In the genomic region with DNA sequence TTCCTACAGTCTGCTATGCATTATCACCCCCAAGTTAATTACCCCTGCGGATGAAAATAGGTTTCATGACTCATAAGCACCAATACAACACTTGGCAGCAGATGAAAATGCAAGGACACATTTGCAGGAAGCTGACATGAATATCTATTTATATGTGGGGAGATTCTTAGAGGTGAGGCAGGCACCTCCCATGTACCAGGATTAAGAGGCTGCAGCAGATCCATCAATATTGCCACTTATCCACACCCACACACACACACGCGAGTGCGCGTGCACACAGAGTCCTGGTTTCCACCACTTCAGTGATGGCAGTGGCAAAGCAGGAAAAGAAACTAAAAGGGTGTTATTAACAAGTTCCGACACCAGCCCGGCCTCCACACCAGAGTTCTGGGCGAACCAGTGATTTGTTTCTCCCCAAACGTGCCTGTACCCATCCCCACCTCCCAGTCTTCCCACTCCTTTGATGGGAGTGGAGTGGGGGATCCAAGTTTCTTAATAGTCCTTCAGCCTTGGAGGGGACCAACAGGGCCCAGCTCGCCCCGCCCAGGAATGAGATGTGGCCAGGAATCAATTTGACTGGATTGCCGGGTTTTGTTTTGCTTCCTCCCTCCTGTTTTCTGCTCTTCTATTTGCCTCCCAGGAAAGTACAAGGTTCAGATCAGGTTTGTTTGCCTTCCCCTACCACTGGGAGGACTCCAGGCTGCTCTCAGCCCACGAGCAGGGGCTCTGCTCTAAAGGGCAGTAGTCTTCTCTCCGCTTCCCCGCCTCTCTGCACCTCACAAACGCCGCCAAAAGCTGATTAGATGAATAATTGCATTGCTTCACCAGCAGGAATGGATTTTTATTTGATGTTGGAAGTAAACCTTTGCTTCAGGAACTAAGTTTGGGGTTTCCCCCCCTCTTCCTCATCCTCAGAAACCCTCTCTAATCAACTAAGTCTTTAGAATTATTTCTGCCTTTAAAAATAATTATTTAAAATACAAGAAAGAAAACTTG, we compare ENCODE assay signal across 1 cellular context.
A peak's percentile ranks its signal among the peaks of the same experiment; 100 is the strongest.
TF ChIP-seq lines count a peak whose summit lies in the region.

No MANE protein-coding gene starts in this region.

TF ChIP-seq in HepG2, 621 proteins besides CTCF, POLR2A, EP300 and RAD21 (continued from another document and continues in another):
- TF ChIP-seq, protein P1, sequence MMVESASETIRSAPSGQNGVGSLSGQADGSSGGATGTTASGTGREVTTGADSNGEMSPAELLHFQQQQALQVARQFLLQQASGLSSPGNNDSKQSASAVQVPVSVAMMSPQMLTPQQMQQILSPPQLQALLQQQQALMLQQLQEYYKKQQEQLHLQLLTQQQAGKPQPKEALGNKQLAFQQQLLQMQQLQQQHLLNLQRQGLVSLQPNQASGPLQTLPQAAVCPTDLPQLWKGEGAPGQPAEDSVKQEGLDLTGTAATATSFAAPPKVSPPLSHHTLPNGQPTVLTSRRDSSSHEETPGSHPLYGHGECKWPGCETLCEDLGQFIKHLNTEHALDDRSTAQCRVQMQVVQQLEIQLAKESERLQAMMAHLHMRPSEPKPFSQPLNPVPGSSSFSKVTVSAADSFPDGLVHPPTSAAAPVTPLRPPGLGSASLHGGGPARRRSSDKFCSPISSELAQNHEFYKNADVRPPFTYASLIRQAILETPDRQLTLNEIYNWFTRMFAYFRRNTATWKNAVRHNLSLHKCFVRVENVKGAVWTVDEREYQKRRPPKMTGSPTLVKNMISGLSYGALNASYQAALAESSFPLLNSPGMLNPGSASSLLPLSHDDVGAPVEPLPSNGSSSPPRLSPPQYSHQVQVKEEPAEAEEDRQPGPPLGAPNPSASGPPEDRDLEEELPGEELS (CRISPR knock-in tag; IDR thresholded peaks at IDR 0.05): peak; percentile 88
- TF ChIP-seq BHLHE40 (IDR thresholded peaks at IDR 0.05; ENCODE audit: low read length): no peak
- no peak for TF ChIP-seq ZNF547 (CRISPR knock-in tag; IDR thresholded peaks at IDR 0.05)
- no peak for TF ChIP-seq RFX3 (CRISPR knock-in tag; IDR thresholded peaks at IDR 0.05)
- TF ChIP-seq, protein P2, sequence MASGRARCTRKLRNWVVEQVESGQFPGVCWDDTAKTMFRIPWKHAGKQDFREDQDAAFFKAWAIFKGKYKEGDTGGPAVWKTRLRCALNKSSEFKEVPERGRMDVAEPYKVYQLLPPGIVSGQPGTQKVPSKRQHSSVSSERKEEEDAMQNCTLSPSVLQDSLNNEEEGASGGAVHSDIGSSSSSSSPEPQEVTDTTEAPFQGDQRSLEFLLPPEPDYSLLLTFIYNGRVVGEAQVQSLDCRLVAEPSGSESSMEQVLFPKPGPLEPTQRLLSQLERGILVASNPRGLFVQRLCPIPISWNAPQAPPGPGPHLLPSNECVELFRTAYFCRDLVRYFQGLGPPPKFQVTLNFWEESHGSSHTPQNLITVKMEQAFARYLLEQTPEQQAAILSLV (CRISPR knock-in tag; IDR thresholded peaks at IDR 0.05; ENCODE audit: borderline replicate concordance): no peak
- TF ChIP-seq ZNF432 (CRISPR knock-in tag; IDR thresholded peaks at IDR 0.05; ENCODE audit: borderline replicate concordance): no peak
- TF ChIP-seq ZNF101 (CRISPR knock-in tag; IDR thresholded peaks at IDR 0.05; ENCODE audit: borderline replicate concordance, low read depth): no peak
- TF ChIP-seq ARID2 (CRISPR knock-in tag; IDR thresholded peaks at IDR 0.05; ENCODE audit: borderline replicate concordance): no peak
- no peak for TF ChIP-seq PCBP1 (IDR thresholded peaks at IDR 0.05; ENCODE audit: borderline replicate concordance, low read depth, low read length)
- TF ChIP-seq, protein P3, sequence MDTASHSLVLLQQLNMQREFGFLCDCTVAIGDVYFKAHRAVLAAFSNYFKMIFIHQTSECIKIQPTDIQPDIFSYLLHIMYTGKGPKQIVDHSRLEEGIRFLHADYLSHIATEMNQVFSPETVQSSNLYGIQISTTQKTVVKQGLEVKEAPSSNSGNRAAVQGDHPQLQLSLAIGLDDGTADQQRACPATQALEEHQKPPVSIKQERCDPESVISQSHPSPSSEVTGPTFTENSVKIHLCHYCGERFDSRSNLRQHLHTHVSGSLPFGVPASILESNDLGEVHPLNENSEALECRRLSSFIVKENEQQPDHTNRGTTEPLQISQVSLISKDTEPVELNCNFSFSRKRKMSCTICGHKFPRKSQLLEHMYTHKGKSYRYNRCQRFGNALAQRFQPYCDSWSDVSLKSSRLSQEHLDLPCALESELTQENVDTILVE (CRISPR knock-in tag; IDR thresholded peaks at IDR 0.05): peak; percentile 58; the same call in 1 of the 2 replicates
- TF ChIP-seq MEF2D (CRISPR knock-in tag; IDR thresholded peaks at IDR 0.05): 0 out of 2 replicates have a peak, but pooled peaks have one; percentile 23
- peak; percentile 55; the same call in 1 of the 2 replicates for TF ChIP-seq ZNF205 (CRISPR knock-in tag; IDR thresholded peaks at IDR 0.05)
- TF ChIP-seq TMF1 (CRISPR knock-in tag; IDR thresholded peaks at IDR 0.05; ENCODE audit: low read depth): no peak
- TF ChIP-seq, protein P4, sequence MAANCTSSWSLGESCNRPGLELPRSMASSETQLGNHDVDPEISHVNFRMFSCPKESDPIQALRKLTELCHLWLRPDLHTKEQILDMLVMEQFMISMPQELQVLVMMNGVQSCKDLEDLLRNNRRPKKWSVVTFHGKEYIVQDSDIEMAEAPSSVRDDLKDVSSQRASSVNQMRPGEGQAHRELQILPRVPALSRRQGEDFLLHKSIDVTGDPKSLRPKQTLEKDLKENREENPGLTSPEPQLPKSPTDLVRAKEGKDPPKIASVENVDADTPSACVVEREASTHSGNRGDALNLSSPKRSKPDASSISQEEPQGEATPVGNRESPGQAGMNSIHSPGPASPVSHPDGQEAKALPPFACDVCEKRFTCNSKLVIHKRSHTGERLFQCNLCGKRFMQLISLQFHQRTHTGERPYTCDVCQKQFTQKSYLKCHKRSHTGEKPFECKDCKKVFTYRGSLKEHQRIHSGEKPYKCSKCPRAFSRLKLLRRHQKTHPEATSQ (CRISPR knock-in tag; IDR thresholded peaks at IDR 0.05; ENCODE audit: borderline replicate concordance): no peak
- no peak for TF ChIP-seq ZNF230 (CRISPR knock-in tag; IDR thresholded peaks at IDR 0.05)
- TF ChIP-seq ZNF282 (IDR thresholded peaks at IDR 0.05; ENCODE audit: partially characterized antibody): no peak
- TF ChIP-seq, protein P5, sequence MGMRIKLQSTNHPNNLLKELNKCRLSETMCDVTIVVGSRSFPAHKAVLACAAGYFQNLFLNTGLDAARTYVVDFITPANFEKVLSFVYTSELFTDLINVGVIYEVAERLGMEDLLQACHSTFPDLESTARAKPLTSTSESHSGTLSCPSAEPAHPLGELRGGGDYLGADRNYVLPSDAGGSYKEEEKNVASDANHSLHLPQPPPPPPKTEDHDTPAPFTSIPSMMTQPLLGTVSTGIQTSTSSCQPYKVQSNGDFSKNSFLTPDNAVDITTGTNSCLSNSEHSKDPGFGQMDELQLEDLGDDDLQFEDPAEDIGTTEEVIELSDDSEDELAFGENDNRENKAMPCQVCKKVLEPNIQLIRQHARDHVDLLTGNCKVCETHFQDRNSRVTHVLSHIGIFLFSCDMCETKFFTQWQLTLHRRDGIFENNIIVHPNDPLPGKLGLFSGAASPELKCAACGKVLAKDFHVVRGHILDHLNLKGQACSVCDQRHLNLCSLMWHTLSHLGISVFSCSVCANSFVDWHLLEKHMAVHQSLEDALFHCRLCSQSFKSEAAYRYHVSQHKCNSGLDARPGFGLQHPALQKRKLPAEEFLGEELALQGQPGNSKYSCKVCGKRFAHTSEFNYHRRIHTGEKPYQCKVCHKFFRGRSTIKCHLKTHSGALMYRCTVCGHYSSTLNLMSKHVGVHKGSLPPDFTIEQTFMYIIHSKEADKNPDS (CRISPR knock-in tag; IDR thresholded peaks at IDR 0.05): no peak
- peak; percentile 79; the same call in 1 of the 2 replicates for TF ChIP-seq ZNF788 (CRISPR knock-in tag; IDR thresholded peaks at IDR 0.05; ENCODE audit: borderline replicate concordance)
- TF ChIP-seq GABPB1 (CRISPR knock-in tag; IDR thresholded peaks at IDR 0.05): peak; percentile 31
- TF ChIP-seq, protein P6, sequence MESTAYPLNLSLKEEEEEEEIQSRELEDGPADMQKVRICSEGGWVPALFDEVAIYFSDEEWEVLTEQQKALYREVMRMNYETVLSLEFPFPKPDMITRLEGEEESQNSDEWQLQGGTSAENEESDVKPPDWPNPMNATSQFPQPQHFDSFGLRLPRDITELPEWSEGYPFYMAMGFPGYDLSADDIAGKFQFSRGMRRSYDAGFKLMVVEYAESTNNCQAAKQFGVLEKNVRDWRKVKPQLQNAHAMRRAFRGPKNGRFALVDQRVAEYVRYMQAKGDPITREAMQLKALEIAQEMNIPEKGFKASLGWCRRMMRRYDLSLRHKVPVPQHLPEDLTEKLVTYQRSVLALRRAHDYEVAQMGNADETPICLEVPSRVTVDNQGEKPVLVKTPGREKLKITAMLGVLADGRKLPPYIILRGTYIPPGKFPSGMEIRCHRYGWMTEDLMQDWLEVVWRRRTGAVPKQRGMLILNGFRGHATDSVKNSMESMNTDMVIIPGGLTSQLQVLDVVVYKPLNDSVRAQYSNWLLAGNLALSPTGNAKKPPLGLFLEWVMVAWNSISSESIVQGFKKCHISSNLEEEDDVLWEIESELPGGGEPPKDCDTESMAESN (CRISPR knock-in tag; conservative IDR thresholded peaks at IDR 0.05): no peak; the same call in 1 of the 2 replicates
- peak; percentile 68 for TF ChIP-seq POLR2G (IDR thresholded peaks at IDR 0.05; ENCODE audit: low read depth, low read length)
- TF ChIP-seq, protein P7, sequence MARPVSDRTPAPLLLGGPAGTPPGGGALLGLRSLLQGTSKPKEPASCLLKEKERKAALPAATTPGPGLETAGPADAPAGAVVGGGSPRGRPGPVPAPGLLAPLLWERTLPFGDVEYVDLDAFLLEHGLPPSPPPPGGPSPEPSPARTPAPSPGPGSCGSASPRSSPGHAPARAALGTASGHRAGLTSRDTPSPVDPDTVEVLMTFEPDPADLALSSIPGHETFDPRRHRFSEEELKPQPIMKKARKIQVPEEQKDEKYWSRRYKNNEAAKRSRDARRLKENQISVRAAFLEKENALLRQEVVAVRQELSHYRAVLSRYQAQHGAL (CRISPR knock-in tag; IDR thresholded peaks at IDR 0.05; ENCODE audit: not compliant biosample characterization): no peak
- TF ChIP-seq, protein P8, sequence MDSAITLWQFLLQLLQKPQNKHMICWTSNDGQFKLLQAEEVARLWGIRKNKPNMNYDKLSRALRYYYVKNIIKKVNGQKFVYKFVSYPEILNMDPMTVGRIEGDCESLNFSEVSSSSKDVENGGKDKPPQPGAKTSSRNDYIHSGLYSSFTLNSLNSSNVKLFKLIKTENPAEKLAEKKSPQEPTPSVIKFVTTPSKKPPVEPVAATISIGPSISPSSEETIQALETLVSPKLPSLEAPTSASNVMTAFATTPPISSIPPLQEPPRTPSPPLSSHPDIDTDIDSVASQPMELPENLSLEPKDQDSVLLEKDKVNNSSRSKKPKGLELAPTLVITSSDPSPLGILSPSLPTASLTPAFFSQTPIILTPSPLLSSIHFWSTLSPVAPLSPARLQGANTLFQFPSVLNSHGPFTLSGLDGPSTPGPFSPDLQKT (CRISPR knock-in tag; IDR thresholded peaks at IDR 0.05; ENCODE audit: borderline replicate concordance): no peak
- TF ChIP-seq, protein P9, sequence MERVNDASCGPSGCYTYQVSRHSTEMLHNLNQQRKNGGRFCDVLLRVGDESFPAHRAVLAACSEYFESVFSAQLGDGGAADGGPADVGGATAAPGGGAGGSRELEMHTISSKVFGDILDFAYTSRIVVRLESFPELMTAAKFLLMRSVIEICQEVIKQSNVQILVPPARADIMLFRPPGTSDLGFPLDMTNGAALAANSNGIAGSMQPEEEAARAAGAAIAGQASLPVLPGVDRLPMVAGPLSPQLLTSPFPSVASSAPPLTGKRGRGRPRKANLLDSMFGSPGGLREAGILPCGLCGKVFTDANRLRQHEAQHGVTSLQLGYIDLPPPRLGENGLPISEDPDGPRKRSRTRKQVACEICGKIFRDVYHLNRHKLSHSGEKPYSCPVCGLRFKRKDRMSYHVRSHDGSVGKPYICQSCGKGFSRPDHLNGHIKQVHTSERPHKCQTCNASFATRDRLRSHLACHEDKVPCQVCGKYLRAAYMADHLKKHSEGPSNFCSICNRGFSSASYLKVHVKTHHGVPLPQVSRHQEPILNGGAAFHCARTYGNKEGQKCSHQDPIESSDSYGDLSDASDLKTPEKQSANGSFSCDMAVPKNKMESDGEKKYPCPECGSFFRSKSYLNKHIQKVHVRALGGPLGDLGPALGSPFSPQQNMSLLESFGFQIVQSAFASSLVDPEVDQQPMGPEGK (CRISPR knock-in tag; IDR thresholded peaks at IDR 0.05): peak; percentile 79
- TF ChIP-seq, protein P10, sequence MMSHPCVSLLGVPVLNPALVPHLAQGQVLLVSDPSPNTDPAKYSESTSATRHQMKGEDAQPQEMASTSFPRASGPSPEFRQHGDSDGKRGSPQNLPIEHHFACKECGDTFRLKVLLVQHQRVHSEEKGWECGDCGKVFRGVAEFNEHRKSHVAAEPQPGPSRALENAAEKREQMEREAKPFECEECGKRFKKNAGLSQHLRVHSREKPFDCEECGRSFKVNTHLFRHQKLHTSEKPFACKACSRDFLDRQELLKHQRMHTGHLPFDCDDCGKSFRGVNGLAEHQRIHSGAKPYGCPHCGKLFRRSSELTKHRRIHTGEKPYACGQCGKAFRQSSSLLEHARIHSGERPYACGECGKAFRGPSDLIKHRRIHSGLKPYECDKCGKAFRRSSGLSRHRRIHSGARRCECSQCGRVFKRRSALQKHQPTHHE (CRISPR knock-in tag; IDR thresholded peaks at IDR 0.05; ENCODE audit: borderline replicate concordance): no peak
- TF ChIP-seq, protein P11, sequence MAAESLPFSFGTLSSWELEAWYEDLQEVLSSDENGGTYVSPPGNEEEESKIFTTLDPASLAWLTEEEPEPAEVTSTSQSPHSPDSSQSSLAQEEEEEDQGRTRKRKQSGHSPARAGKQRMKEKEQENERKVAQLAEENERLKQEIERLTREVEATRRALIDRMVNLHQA (CRISPR knock-in tag; IDR thresholded peaks at IDR 0.05): no peak
- TF ChIP-seq, protein P12, sequence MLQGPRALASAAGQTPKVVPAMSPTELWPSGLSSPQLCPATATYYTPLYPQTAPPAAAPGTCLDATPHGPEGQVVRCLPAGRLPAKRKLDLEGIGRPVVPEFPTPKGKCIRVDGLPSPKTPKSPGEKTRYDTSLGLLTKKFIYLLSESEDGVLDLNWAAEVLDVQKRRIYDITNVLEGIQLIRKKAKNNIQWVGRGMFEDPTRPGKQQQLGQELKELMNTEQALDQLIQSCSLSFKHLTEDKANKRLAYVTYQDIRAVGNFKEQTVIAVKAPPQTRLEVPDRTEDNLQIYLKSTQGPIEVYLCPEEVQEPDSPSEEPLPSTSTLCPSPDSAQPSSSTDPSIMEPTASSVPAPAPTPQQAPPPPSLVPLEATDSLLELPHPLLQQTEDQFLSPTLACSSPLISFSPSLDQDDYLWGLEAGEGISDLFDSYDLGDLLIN (CRISPR knock-in tag; IDR thresholded peaks at IDR 0.05; ENCODE audit: borderline replicate concordance): no peak
- no peak for TF ChIP-seq ZNF292 (CRISPR knock-in tag; IDR thresholded peaks at IDR 0.05; ENCODE audit: borderline replicate concordance, low read depth)
- no peak for TF ChIP-seq ZNF720 (CRISPR knock-in tag; IDR thresholded peaks at IDR 0.05)
- TF ChIP-seq NCOA5 (CRISPR knock-in tag; IDR thresholded peaks at IDR 0.05): no peak
- peak; percentile 53; the same call in 1 of the 2 replicates for TF ChIP-seq ZNF614 (CRISPR knock-in tag; IDR thresholded peaks at IDR 0.05; ENCODE audit: borderline replicate concordance)
- no peak for TF ChIP-seq SRY (CRISPR knock-in tag; IDR thresholded peaks at IDR 0.05)
- no peak for TF ChIP-seq ZNF768 (CRISPR knock-in tag; IDR thresholded peaks at IDR 0.05)
- TF ChIP-seq ZNF430 (CRISPR knock-in tag; IDR thresholded peaks at IDR 0.05): peak; percentile 87
- no peak for TF ChIP-seq PAF1 (CRISPR knock-in tag; IDR thresholded peaks at IDR 0.05)
- TF ChIP-seq ZBTB7B (CRISPR knock-in tag; IDR thresholded peaks at IDR 0.05): peak; percentile 52; the same call in 1 of the 2 replicates
- TF ChIP-seq SRSF4 (IDR thresholded peaks at IDR 0.05; ENCODE audit: low read depth, low read length, poor library complexity, severe bottlenecking): no peak
- no peak for TF ChIP-seq HOXA9 (CRISPR knock-in tag; IDR thresholded peaks at IDR 0.05; ENCODE audit: borderline replicate concordance)
